19 cellular contexts compared by ENCODE assay signal in the genomic region with DNA sequence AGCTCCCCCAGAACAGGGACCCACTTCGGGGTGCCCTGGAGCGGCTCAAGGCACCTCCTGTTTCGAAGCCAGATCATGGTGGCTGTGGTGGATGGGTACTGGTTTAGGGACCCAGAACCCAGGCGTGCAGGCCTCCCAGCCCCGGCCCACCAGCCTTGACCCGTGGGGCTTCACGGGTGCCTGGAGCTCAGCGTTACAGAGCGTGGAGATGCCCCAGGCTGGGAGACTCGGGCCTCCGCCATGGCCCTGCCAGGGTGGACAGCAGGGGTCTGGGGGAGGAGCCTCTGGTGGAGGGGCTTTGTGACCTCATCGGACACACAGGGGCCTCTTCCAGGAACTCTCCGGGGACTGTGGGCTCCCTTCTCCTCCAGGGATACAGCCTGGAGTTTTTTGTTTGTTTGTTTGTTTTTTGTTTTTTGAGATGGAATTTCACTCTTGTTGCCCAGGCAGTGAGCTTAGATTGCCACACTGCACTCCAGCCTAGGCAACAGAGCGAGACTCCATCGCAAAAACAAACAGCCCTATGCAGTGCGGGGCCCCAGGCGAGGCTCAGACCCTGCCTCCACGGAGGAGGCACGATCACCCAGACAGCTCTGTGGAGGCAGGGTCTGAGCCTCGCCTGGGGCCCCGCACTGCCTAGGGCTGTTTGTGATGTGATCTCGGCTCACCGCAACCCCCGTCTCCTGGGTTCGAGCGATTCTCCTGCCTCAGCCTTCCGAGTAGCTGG. TPM values are rescaled to one million over a fixed set of nuclear protein-coding genes. Genes with fewer than 3 reads are reported as not detected.
DNase-seq lines count a peak whose midpoint lies in the region; FAIRE-seq and TF ChIP-seq lines count a peak whose summit lies in the region.
"Had no signal": no experiment of that assay in that cellular context is flagged by ENCODE, and none has a peak within 500 bp of the region (broad histone marks: within the 10 kb centered on the region; RNA-seq: fewer than 3 reads in every experiment).

A gene (minus strand): TSS at position 271 of the 727 bp plus-strand sequence. CDS start 194 bp downstream, at position 77.

- H3K36me3 ChIP-seq in HUES6 (ENCODE audit: control insufficient read depth, insufficient read depth, low read length), result no peaks in the 10 kb centered on the region
- H3K36me3 ChIP-seq: SJCRH30 had no signal

- H3K4me3 Mint-ChIP-seq in endothelial cell (ENCODE audit: unreplicated experiment) (no peak within 1 kb of the TSS), mesothelial cell of epicardium (no peak within 1 kb of the TSS)
- H3K4me3 Mint-ChIP-seq: B cell had no signal

- H3K9me3 Mint-ChIP-seq in endothelial cell (ENCODE audit: unreplicated experiment) (no peaks in the 10 kb centered on the region), mesothelial cell of epicardium (no peaks in the 10 kb centered on the region)

- H3K27me3 Mint-ChIP-seq in endothelial cell (ENCODE audit: unreplicated experiment) (peaks cover 17% of the 10 kb centered on the region), mesothelial cell of epicardium (ENCODE audit: low read depth) (peaks cover 6% of the 10 kb centered on the region)

- no peaks in the 10 kb centered on the region for H3K9me3 ChIP-seq in HUES6 (ENCODE audit: control insufficient read depth, insufficient read depth, low read depth, low read length)
- H3K9me3 ChIP-seq: Caco-2, SJCRH30 had no signal

- FAIRE-seq in GM19239 (lab: Jason Lieb, UNC), result no peak

- H3K4me1 Mint-ChIP-seq in endothelial cell (ENCODE audit: unreplicated experiment) (no peaks in the 10 kb centered on the region), mesothelial cell of epicardium (peaks cover 3% of the 10 kb centered on the region)
- H3K4me1 Mint-ChIP-seq: B cell; CD4-positive, CD25-positive, alpha-beta regulatory T cell had no signal

- TF ChIP-seq CTCF in endothelial cell (IDR thresholded peaks at IDR 0.05; ENCODE audit: unreplicated experiment), result no peak
- no peak for TF ChIP-seq CTCF in mesothelial cell of epicardium (IDR thresholded peaks at IDR 0.05; ENCODE audit: unreplicated experiment)
- TF ChIP-seq CTCF in GM20000 (IDR thresholded peaks at IDR 0.05; ENCODE audit: extremely low read depth, missing control alignments), result no peak

- H3K4me3 ChIP-seq in HUES6 (ENCODE audit: low read depth, low read length), result no peak within 1 kb of the TSS
- H3K4me3 ChIP-seq: SJCRH30 had no signal

- H3K36me3 Mint-ChIP-seq in endothelial cell (ENCODE audit: low read depth, unreplicated experiment) (no peaks in the 10 kb centered on the region), mesothelial cell of epicardium (peaks cover 2% of the 10 kb centered on the region)
- H3K36me3 Mint-ChIP-seq: CD4-positive, CD25-positive, alpha-beta regulatory T cell had no signal

- peak within 1 kb of the TSS; percentile 5 for H3K9ac ChIP-seq in HUES6 (ENCODE audit: low read length)

- no peak within 1 kb of the TSS for H3K27ac ChIP-seq in HUES6 (ENCODE audit: low read depth, low read length)
- H3K27ac ChIP-seq: RWPE1, SJCRH30 had no signal

- H3K27ac Mint-ChIP-seq in endothelial cell (ENCODE audit: unreplicated experiment) (peak within 1 kb of the TSS; percentile 36), mesothelial cell of epicardium (peak within 1 kb of the TSS; percentile 4)
- H3K27ac Mint-ChIP-seq: B cell; CD4-positive, CD25-positive, alpha-beta regulatory T cell had no signal

- H3K4me1 ChIP-seq in HUES6 (ENCODE audit: control insufficient read depth, insufficient read depth, low read length), result peaks cover 12% of the 10 kb centered on the region
- H3K4me1 ChIP-seq: Caco-2 had no signal

- DNase-seq in endothelial cell (ENCODE audit: low spot score), result no peak
- DNase-seq in mesothelial cell of epicardium (ENCODE audit: low spot score in 2 of 2, unreplicated experiment in 2 of 2), result no peak
- DNase-seq in germinal center (ENCODE audit: low spot score), result no peak
- DNase-seq in GM19239 (ENCODE audit: insufficient read length, low spot score), result no peak
- DNase-seq in UCSD-AML1 (lab: John Stamatoyannopoulos, UW; ENCODE audit: unreplicated experiment), result no peak
- no peak for DNase-seq in GM20000 (ENCODE audit: low spot score)
- DNase-seq: Caco-2; CD4-positive, CD25-positive, alpha-beta regulatory T cell; DMS153; EL; NCI-H187 treated with DMSO at 0.1 percent for 48 hours; NCI-H2171; NCI-H446; NCI-H69; SJCRH30 had no signal

- H3K27me3 ChIP-seq in HUES6 (ENCODE audit: control insufficient read depth, insufficient read depth, low read length), result peaks cover 14% of the 10 kb centered on the region

RNA-seq across cellular contexts. Expression of the gene that starts here (rescaled TPM):
- not detected for total RNA-seq in endothelial cell (ENCODE audit: unreplicated experiment)
- total RNA-seq in mesothelial cell of epicardium, result 0.13 to 0.34 TPM (median 0.27 TPM) in 3 replicates
- total RNA-seq: B cell; Caco-2; CD4-positive, CD25-positive, alpha-beta regulatory T cell; LHCN-M2; SJCRH30 had no signal
